In genomic region chr5:126508962-126509279, GRCh38 we compare ENCODE assay signal across 9 cellular contexts.
DNase-seq lines count a peak whose midpoint lies in the region; ATAC-seq and TF ChIP-seq lines count a peak whose summit lies in the region.
"Had no signal": no experiment of that assay in that cellular context is flagged by ENCODE, and none has a peak within 500 bp of the region (broad histone marks: within the 10 kb centered on the region; RNA-seq: fewer than 3 reads in every experiment).

No MANE protein-coding gene starts in this region.

- H3K9ac ChIP-seq in BLaER1: no peak overlapping the region

- peaks cover 17% of the 10 kb centered on the region for H3K4me1 ChIP-seq in BLaER1

- no peaks in the 10 kb centered on the region for H3K9me3 ChIP-seq in BLaER1

- H3K27me3 Mint-ChIP-seq in MCF 10A (ENCODE audit: insufficient read depth, unreplicated experiment): no peaks in the 10 kb centered on the region
- H3K27me3 Mint-ChIP-seq in stimulated activated memory B cell treated with anti-CD40 and anti-IgM and Interleukin-4, amounts not matched to agents 10 μg/mL and 1 μg/mL and 100 μg/mL, for 72 hours: no peaks in the 10 kb centered on the region

- peaks cover 14% of the 10 kb centered on the region for H3K4me1 Mint-ChIP-seq in MCF 10A (ENCODE audit: insufficient read depth, unreplicated experiment)
- peaks cover 7% of the 10 kb centered on the region for H3K4me1 Mint-ChIP-seq in stimulated activated memory B cell treated with anti-CD40 and anti-IgM and Interleukin-4, amounts not matched to agents 10 μg/mL and 1 μg/mL and 100 μg/mL, for 72 hours
- H3K4me1 Mint-ChIP-seq: endodermal cell had no signal

- H3K4me2 ChIP-seq in BLaER1: peak overlapping the region; percentile 49

- H3K9me3 Mint-ChIP-seq in MCF 10A (ENCODE audit: unreplicated experiment): no peaks in the 10 kb centered on the region
- no peaks in the 10 kb centered on the region for H3K9me3 Mint-ChIP-seq in stimulated activated memory B cell treated with anti-CD40 and anti-IgM and Interleukin-4, amounts not matched to agents 10 μg/mL and 1 μg/mL and 100 μg/mL, for 72 hours
- H3K9me3 Mint-ChIP-seq: endodermal cell had no signal

- no peaks in the 10 kb centered on the region for H3K36me3 ChIP-seq in BLaER1

- CTCF ChIA-PET in MCF 10A (lab: Yijun Ruan, JAX): interaction anchor here (0.8 kb wide), 1 partner anchor 157 kb away, joined by 3 read pairs; no protein-coding TSS in a partner anchor

- peak overlapping the region; percentile 84 for H3K27ac Mint-ChIP-seq in MCF 10A (ENCODE audit: low read depth, unreplicated experiment)
- H3K27ac Mint-ChIP-seq in stimulated activated memory B cell treated with anti-CD40 and anti-IgM and Interleukin-4, amounts not matched to agents 10 μg/mL and 1 μg/mL and 100 μg/mL, for 72 hours: no peak overlapping the region
- H3K27ac Mint-ChIP-seq: endodermal cell had no signal

- no peaks in the 10 kb centered on the region for H3K27me3 ChIP-seq in BLaER1

- no TSS peak for BruUV-seq in MCF 10A (replicated peaks; lab: Mats Ljungman, UMichigan)

- no peaks in the 10 kb centered on the region for H4K20me1 ChIP-seq in BLaER1

- ATAC-seq in GM18861 (IDR thresholded peaks at IDR 0.05; ENCODE audit: unreplicated experiment) (no peak), HG03520 (IDR thresholded peaks at IDR 0.05; ENCODE audit: unreplicated experiment) (no peak)
- ATAC-seq in stimulated activated memory B cell treated with anti-CD40 and anti-IgM and Interleukin-4, amounts not matched to agents 10 μg/mL and 1 μg/mL and 100 μg/mL, for 72 hours: no peak

- peak; percentile 35 for DNase-seq in LoVo (ENCODE audit: low spot score)
- peak; percentile 58 for DNase-seq in MCF 10A (ENCODE audit: unreplicated experiment)
- peak; percentile 28 to 63 for DNase-seq in lung microvascular endothelial cell (ENCODE audit: low read depth in 2 of 2)
- no peak for DNase-seq in NCI-H2171 (lab: John Stamatoyannopoulos, UW)

- no peak overlapping the region for H3K27ac ChIP-seq in BLaER1

- intact Hi-C loops in MCF 10A (cut with micrococcal nuclease): no loop called here

- no peak overlapping the region for H3K4me3 Mint-ChIP-seq in MCF 10A (ENCODE audit: unreplicated experiment)
- H3K4me3 Mint-ChIP-seq in stimulated activated memory B cell treated with anti-CD40 and anti-IgM and Interleukin-4, amounts not matched to agents 10 μg/mL and 1 μg/mL and 100 μg/mL, for 72 hours: no peak overlapping the region
- H3K4me3 Mint-ChIP-seq: endodermal cell had no signal

- POLR2A ChIA-PET in MCF 10A (lab: Yijun Ruan, JAX): interaction anchor here (0.7 to 1.1 kb wide), 3 partner anchors 11 to 85 kb away, joined by 3 to 4 read pairs (median 3); no protein-coding TSS in a partner anchor

- H3K4me3 ChIP-seq in BLaER1: no peak overlapping the region

- H3K36me3 Mint-ChIP-seq in MCF 10A (ENCODE audit: insufficient read depth, unreplicated experiment): no peaks in the 10 kb centered on the region
- no peaks in the 10 kb centered on the region for H3K36me3 Mint-ChIP-seq in stimulated activated memory B cell treated with anti-CD40 and anti-IgM and Interleukin-4, amounts not matched to agents 10 μg/mL and 1 μg/mL and 100 μg/mL, for 72 hours

- no peak for TF ChIP-seq CTCF in MCF 10A (IDR thresholded peaks at IDR 0.05; ENCODE audit: unreplicated experiment)
